8 cellular contexts compared by ENCODE assay signal in the genomic region with DNA sequence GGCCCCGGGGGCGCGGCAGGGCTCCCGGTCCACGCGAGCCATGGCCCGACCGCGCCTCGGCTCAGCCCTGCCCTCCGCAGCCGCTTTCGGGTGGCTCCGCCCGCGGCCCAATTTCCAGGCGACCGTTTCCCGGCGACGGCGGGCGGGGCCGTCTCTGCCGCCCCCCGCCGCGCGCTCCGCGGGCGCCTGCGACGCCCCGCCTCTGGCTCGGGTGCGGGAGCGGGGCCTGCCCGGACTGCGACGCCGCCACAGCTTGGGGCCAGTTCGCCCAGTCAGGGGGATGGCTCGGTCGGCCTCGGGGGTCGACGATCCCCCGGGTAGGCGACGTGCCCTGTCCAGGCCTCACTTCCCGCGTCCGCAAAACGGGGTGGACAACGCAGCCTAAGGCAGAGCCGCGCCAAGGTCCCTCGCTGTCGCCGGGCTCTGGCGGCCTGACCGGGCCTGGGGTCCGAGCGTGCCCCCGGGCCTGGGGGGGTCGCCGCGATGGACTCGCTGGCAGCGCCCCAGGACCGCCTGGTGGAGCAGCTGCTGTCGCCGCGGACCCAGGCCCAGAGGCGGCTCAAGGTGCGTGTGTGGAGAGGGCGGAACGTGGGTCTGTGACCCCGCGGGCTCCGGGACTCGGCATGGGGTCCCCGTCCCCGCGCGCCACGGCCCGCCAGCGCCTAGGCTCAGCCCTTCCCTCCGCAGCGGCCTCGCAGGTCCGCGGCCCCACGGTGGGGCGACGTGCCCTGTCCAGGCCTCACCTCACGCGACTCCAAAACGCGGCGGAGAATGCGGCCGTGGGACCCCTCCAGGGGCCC. TPM values are rescaled to one million over a fixed set of nuclear protein-coding genes. Genes with fewer than 3 reads are reported as not detected.
DNase-seq lines count a peak whose midpoint lies in the region; TF ChIP-seq lines count a peak whose summit lies in the region.

No MANE protein-coding gene starts in this region.

- TF ChIP-seq POLR2A in thyroid gland (IDR thresholded peaks at IDR 0.05) = no peak

- peak overlapping the region; percentile 91 for H3K27ac ChIP-seq in angular gyrus (ENCODE audit: low read depth, low read length)
- H3K27ac ChIP-seq in thyroid gland = peak overlapping the region in 2 of 3 donors; percentile 15 to 50

- no peaks in the 10 kb centered on the region for H3K27me3 ChIP-seq in thyroid gland

- peaks cover 0 to 12% of the 10 kb centered on the region in 2 donors for H3K36me3 ChIP-seq in thyroid gland

- intact Hi-C loops in thyroid gland (cut with DNase I) = no loop called here

- 0% methylated on average over 7 of the region's 105 CpGs for WGBS in thyroid gland, 2 donors

- peak overlapping the region; percentile 12 for H3K4me3 Mint-ChIP-seq in activated naive CD4-positive, alpha-beta T cell treated with anti-CD3 and anti-CD28 coated beads, Interleukin-2, amount 10 ng/mL, durations not matched to agents 7 days and 5 days

- CTCF ChIA-PET in activated naive CD4-positive, alpha-beta T cell treated with anti-CD3 and anti-CD28 coated beads, Interleukin-2, amount 10 ng/mL, durations not matched to agents 7 days and 5 days (lab: Charles Lee) = no interaction called here

- no peaks in the 10 kb centered on the region for H3K9me3 Mint-ChIP-seq in activated naive CD4-positive, alpha-beta T cell treated with anti-CD3 and anti-CD28 coated beads, Interleukin-2, amount 10 ng/mL, durations not matched to agents 7 days and 5 days

- peaks cover 11% of the 10 kb centered on the region for H3K4me1 Mint-ChIP-seq in activated naive CD4-positive, alpha-beta T cell treated with anti-CD3 and anti-CD28 coated beads, Interleukin-2, amount 10 ng/mL, durations not matched to agents 7 days and 5 days

- H3K27me3 Mint-ChIP-seq in activated naive CD4-positive, alpha-beta T cell treated with anti-CD3 and anti-CD28 coated beads, Interleukin-2, amount 10 ng/mL, durations not matched to agents 7 days and 5 days = peaks cover 88% of the 10 kb centered on the region

- H3K4me1 ChIP-seq in thyroid gland = peaks cover 15 to 37% of the 10 kb centered on the region in 2 donors

- H3K4me3 ChIP-seq in thyroid gland (replicated peaks in 1 of 3) = peak overlapping the region in 1 of 3 donors; percentile 36

- H3K9me3 ChIP-seq in thyroid gland = no peaks in the 10 kb centered on the region

- no peak for TF ChIP-seq CTCF in thyroid gland (IDR thresholded peaks at IDR 0.05)

- no peak overlapping the region for H3K27ac Mint-ChIP-seq in activated naive CD4-positive, alpha-beta T cell treated with anti-CD3 and anti-CD28 coated beads, Interleukin-2, amount 10 ng/mL, durations not matched to agents 7 days and 5 days

- no peaks in the 10 kb centered on the region for H3K36me3 Mint-ChIP-seq in activated naive CD4-positive, alpha-beta T cell treated with anti-CD3 and anti-CD28 coated beads, Interleukin-2, amount 10 ng/mL, durations not matched to agents 7 days and 5 days

- no peak for DNase-seq in activated naive CD4-positive, alpha-beta T cell treated with anti-CD3 and anti-CD28 coated beads, Interleukin-2, amount 10 ng/mL, durations not matched to agents 7 days and 5 days
- no peak for DNase-seq in activated naive CD4-positive, alpha-beta T cell treated with Interleukin-2 at 50 U/mL for 16 hours
- DNase-seq in kidney glomerular epithelial cell (lab: John Stamatoyannopoulos, UW) = peak; percentile 29
- DNase-seq in thyroid gland = no peak
- no peak for DNase-seq in activated CD4-positive, CD25-positive, alpha-beta regulatory T cell treated with anti-CD3 and anti-CD28 coated beads, Interleukin-2, amount 50 U/mL, for 72 hours
- no peak for DNase-seq in SW 1271 (lab: John Stamatoyannopoulos, UW)
- DNase-seq in stimulated activated CD4-positive, alpha-beta T cell treated with anti-CD3 and anti-CD28 coated beads, Interleukin-1b, Interleukin-23, amount 100 ng/mL, for 48 hours = no peak

RNA-seq across cellular contexts. Expression of gene SEPTIN5, which starts 4.2 kb away (rescaled TPM):
- 100 to 1,000 TPM in 1 of 4 donors, 10 to 100 TPM in 3; 14.0 to 124 (median 27.3) TPM for total RNA-seq in thyroid gland

RNA-seq across cellular contexts. Expression of gene GP1BB, which starts 4.9 kb away (rescaled TPM):
- 1 to 10 TPM; 1.5 to 6.6 (median 3.1) TPM for total RNA-seq in thyroid gland

RNA-seq across cellular contexts. Expression of gene TBX1, which starts 42.1 kb away (rescaled TPM):
- total RNA-seq in thyroid gland = 10 to 100 TPM in 2 of 4 donors, 1 to 10 TPM in 2; 7.6 to 34.3 (median 18.5) TPM
